9 cellular contexts compared by ENCODE assay signal in the genomic region with DNA sequence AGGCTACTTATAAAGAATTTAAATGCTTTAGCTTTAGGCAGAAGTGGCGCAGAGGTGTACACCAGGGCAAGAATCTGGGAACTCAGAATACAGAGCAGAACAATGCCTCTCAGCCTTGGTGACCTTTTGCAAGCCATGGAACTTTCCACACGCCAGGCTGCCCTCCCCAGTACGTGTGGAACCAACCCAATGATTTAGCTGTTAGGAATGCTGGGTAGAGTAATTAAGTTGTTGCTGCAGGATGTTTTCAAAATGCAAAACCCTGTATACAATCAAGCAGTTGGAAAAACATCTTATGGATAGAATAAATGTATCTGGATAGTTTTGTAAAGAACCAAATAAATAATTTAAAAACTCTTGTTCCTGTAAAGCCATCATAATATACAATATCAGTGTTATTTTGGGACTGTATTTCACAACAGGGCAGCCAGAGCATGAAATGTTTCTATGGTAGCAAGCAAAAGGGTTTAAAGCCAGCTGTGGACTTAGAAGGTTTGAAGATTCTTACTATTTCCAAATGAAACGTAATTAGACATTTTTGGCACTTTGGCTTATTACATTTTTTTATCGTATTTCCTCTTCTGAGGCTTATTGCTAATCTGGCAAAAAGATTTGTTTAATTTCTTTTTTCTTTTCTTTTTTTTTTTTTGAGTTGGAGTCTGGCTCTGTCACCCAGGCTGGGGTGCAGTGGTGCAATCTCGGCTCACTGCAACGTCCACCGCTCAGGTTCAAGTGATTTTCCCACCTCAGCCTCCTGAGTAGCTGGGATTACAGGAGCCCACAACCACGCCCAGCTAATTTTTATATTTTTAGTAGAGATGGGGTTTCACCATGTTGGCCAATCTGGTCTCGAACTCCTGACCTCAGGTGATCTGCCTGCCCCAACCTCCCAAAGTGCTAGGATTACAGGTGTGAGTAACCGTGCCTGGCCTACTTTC. TPM values are rescaled to one million over a fixed set of nuclear protein-coding genes. Genes with fewer than 3 reads are reported as not detected.
DNase-seq lines count a peak whose midpoint lies in the region; ATAC-seq and TF ChIP-seq lines count a peak whose summit lies in the region.
"Had no signal": no experiment of that assay in that cellular context is flagged by ENCODE, and none has a peak within 500 bp of the region (broad histone marks: within the 10 kb centered on the region; RNA-seq: fewer than 3 reads in every experiment).

No MANE protein-coding gene starts in this region.

- no peaks in the 10 kb centered on the region for H3K36me3 Mint-ChIP-seq in activated T-cell treated with anti-CD3 and anti-CD28 coated beads, Interleukin-2, amount 50 U/mL, for 4 hours (ENCODE audit: insufficient read depth)

- DNase-seq in HuH-7.5 (ENCODE audit: low spot score), result peak; percentile 27
- DNase-seq in cardiac fibroblast (ENCODE audit: low read depth in 2 of 2), result peak; percentile 81 to 91
- DNase-seq in kidney tubule cell (ENCODE audit: low spot score), result peak; percentile 69
- DNase-seq in stomach, result peak; percentile 53
- DNase-seq in activated effector memory CD4-positive, alpha-beta T cell treated with anti-CD3 and anti-CD28 coated beads, Interleukin-2, amount 50 U/mL, for 16 hours, result no peak
- DNase-seq in NCI-H1436 treated with DMSO at 0.1 percent for 48 hours (lab: John Stamatoyannopoulos, UW), result no peak
- DNase-seq in activated T-cell treated with anti-CD3 and anti-CD28 coated beads, Interleukin-2, amount 50 U/mL, for 4 hours, result no peak
- DNase-seq: activated CD4-positive, alpha-beta memory T cell treated with anti-CD3 and anti-CD28 coated beads, Interleukin-2, amount 10 ng/mL, durations not matched to agents 7 days and 5 days had no signal

- no peaks in the 10 kb centered on the region for H3K4me1 Mint-ChIP-seq in activated T-cell treated with anti-CD3 and anti-CD28 coated beads, Interleukin-2, amount 50 U/mL, for 4 hours (ENCODE audit: low read depth)

- intact Hi-C loops in stomach (cut with DNase I; ENCODE audit: low total_unique reads), result no loop called here

- 61 to 77% (median 72%) methylated on average over 11 of the region's 11 CpGs for WGBS in stomach, 5 donors

- ATAC-seq in HG03565 (IDR thresholded peaks at IDR 0.05; ENCODE audit: unreplicated experiment), result no peak
- no peak for ATAC-seq in activated T-cell treated with anti-CD3 and anti-CD28 coated beads, Interleukin-2, amount 50 U/mL, for 4 hours

- H3K4me3 ChIP-seq in cardiac fibroblast (replicated peaks in 1 of 2; ENCODE audit: low read depth in 2 of 2, low read length in 2 of 2), result no peak overlapping the region
- no peak overlapping the region for H3K4me3 ChIP-seq in stomach

- TF ChIP-seq EP300 in stomach (IDR thresholded peaks at IDR 0.05), result no peak

- no peaks in the 10 kb centered on the region for H3K9me3 ChIP-seq in stomach

- H3K4me1 ChIP-seq in stomach, result peaks cover 0 to 40% (median 19%) of the 10 kb centered on the region in 4 donors

- TF ChIP-seq CTCF in cardiac fibroblast (IDR thresholded peaks at IDR 0.05; ENCODE audit: low read depth, low read length) (no peak), stomach (IDR thresholded peaks at IDR 0.05) (no peak)

- peaks cover 3% of the 10 kb centered on the region for H3K27me3 Mint-ChIP-seq in activated T-cell treated with anti-CD3 and anti-CD28 coated beads, Interleukin-2, amount 50 U/mL, for 4 hours (ENCODE audit: low read depth)

- H3K36me3 ChIP-seq in stomach, result no peaks in the 10 kb centered on the region

- no peak overlapping the region for H3K4me3 Mint-ChIP-seq in activated T-cell treated with anti-CD3 and anti-CD28 coated beads, Interleukin-2, amount 50 U/mL, for 4 hours
- H3K4me3 Mint-ChIP-seq: activated CD4-positive, alpha-beta memory T cell treated with anti-CD3 and anti-CD28 coated beads, Interleukin-2, amount 10 ng/mL, durations not matched to agents 7 days and 5 days had no signal

- H3K27ac ChIP-seq in stomach, result peak overlapping the region in 4 of 5 donors; percentile 24 to 71 (median 35)

- TF ChIP-seq POLR2A in stomach (IDR thresholded peaks at IDR 0.05), result no peak

- no peaks in the 10 kb centered on the region for H3K9me3 Mint-ChIP-seq in activated T-cell treated with anti-CD3 and anti-CD28 coated beads, Interleukin-2, amount 50 U/mL, for 4 hours
- H3K9me3 Mint-ChIP-seq: activated CD4-positive, alpha-beta memory T cell treated with anti-CD3 and anti-CD28 coated beads, Interleukin-2, amount 10 ng/mL, durations not matched to agents 7 days and 5 days had no signal

- H3K27me3 ChIP-seq in stomach, result no peaks in the 10 kb centered on the region

RNA-seq across cellular contexts. Expression of a gene that starts 19.6 kb away (rescaled TPM):
- total RNA-seq in stomach, result 1 to 10 TPM in 2 of 5 donors, not detected in 3; 4.1 to 6.2 TPM
- 10 to 100 TPM in 1 of 3 donors, 1 to 10 TPM in 2; 3.2 to 13.1 (median 6.8) TPM for polyA plus RNA-seq in stomach
- not detected for total RNA-seq in activated T-cell treated with anti-CD3 and anti-CD28 coated beads, Interleukin-2, amount 50 U/mL, for 4 hours

RNA-seq across cellular contexts. Expression of a gene that starts 28.8 kb away (rescaled TPM):
- 10 to 100 TPM in 4 of 5 donors, under 1 TPM in 1; under 0.01 to 29.3 (median 16.9) TPM for total RNA-seq in stomach
- 10 to 100 TPM in 1 of 3 donors, 1 to 10 TPM in 2; 3.5 to 27.5 (median 5.6) TPM for polyA plus RNA-seq in stomach
- 1 to 10 TPM; 1.4 to 1.8 (median 1.4) TPM for total RNA-seq in activated T-cell treated with anti-CD3 and anti-CD28 coated beads, Interleukin-2, amount 50 U/mL, for 4 hours

Comparison
In these comparisons a context has a peak if more than half of its experiments do, and no peak if none do; other contexts are left out.
1. DNase-seq: peak in HuH-7.5 (single experiment), cardiac fibroblast (2 of 2), kidney tubule cell (single experiment) and stomach (single experiment); none in activated effector memory CD4-positive, alpha-beta T cell treated with anti-CD3 and anti-CD28 coated beads, Interleukin-2, amount 50 U/mL, for 16 hours (single experiment), NCI-H1436 treated with DMSO at 0.1 percent for 48 hours (single experiment) and activated T-cell treated with anti-CD3 and anti-CD28 coated beads, Interleukin-2, amount 50 U/mL, for 4 hours (single experiment).